8 cellular contexts compared by ENCODE assay signal in the genomic region with DNA sequence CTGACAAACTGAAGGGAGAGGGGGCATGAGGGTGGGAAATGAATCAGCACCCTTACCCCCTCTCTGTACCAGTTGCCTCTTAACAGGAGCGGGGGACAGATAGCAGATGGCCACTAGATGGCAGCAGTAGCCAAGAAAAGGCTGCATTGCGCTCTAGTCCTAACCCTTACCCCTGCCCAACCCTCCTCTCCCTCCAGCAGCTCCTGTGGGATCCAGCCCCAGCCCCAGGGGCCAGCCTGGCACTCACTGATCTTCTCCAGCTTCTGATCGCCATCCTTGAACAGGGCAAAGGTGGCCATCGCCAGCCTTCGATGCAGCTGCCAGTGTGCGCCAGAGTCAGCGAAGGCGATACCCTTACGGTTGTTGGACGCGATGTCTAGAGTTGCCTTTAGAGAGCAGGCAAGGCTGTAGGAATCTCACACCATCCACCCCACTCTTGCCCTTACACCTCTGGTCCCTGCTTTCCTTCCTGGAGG. TPM values are rescaled to one million over a fixed set of nuclear protein-coding genes. Genes with fewer than 3 reads are reported as not detected.
DNase-seq lines count a peak whose midpoint lies in the region; ATAC-seq and TF ChIP-seq lines count a peak whose summit lies in the region.

No MANE protein-coding gene starts in this region.

- H3K9me3 Mint-ChIP-seq in activated B cell treated with CpG ODN at 0.5 μM for 24 hours: peaks cover 11% of the 10 kb centered on the region

- no peaks in the 10 kb centered on the region for H3K27me3 ChIP-seq in mammary epithelial cell (ENCODE audit: insufficient read depth, low read length)

- peak; percentile 21 for TF ChIP-seq CTCF in activated B cell treated with CpG ODN at 0.5 μM for 24 hours (IDR thresholded peaks at IDR 0.05)
- peak; percentile 70 to 89 for TF ChIP-seq CTCF in mammary epithelial cell (conservative IDR thresholded peaks at IDR 0.05 in 1 of 2, IDR thresholded peaks at IDR 0.05 in 1 of 2; ENCODE audit: extremely low read depth in 1 of 2, insufficient read depth in 1 of 2, low read depth in 1 of 2, low read length in 2 of 2)

- H3K9ac ChIP-seq in mammary epithelial cell (ENCODE audit: insufficient read depth, low read length): no peak overlapping the region

- no peaks in the 10 kb centered on the region for H3K9me3 ChIP-seq in mammary epithelial cell (replicated peaks; ENCODE audit: insufficient read depth, low read length)

- H3K36me3 ChIP-seq in mammary epithelial cell (ENCODE audit: insufficient read depth, low read length): no peaks in the 10 kb centered on the region

- no peak overlapping the region for H3K4me3 Mint-ChIP-seq in activated B cell treated with CpG ODN at 0.5 μM for 24 hours

- in situ Hi-C loops in mammary epithelial cell (cut with MboI; ENCODE audit: low sequenced_read_pairs in 2 of 2): loop anchor here in 1 of 2 donors (10.0 kb wide), 2 partner anchors 110 to 230 kb away; no protein-coding TSS in a partner anchor

- no peak overlapping the region for H3K4me3 ChIP-seq in mammary epithelial cell (replicated peaks in 1 of 3; ENCODE audit: insufficient read depth in 1 of 3, low read depth in 2 of 3, low read length in 3 of 3)

- no peaks in the 10 kb centered on the region for H3K4me1 ChIP-seq in mammary epithelial cell (ENCODE audit: insufficient read depth, low read length)

- BruUV-seq in mammary epithelial cell (replicated peaks; lab: Mats Ljungman, UMichigan): no TSS peak

- CTCF ChIA-PET in HEK293T (lab: Yijun Ruan, JAX): interaction anchor here (0.5 to 1.5 kb wide), 6 partner anchors 27 to 83 kb away, joined by 3 to 9 read pairs (median 4); no protein-coding TSS in a partner anchor
- CTCF ChIA-PET in activated B cell treated with CpG ODN at 0.5 μM for 24 hours (lab: Charles Lee): interaction anchor here (1.1 to 4.6 kb wide), 6 partner anchors 8 to 650 kb away, joined by 3 to 30 read pairs (median 4); no protein-coding TSS in a partner anchor
- CTCF ChIA-PET in mammary epithelial cell (lab: Charles Lee; ENCODE audit: low non-redundant PET): interaction anchor here (0.6 kb wide), 1 partner anchor 409 kb away, joined by 3 read pairs; no protein-coding TSS in a partner anchor

- H3K4me2 ChIP-seq in mammary epithelial cell (ENCODE audit: insufficient read depth, low read depth, low read length): no peak overlapping the region

- no peak overlapping the region for H3K27ac Mint-ChIP-seq in activated B cell treated with CpG ODN at 0.5 μM for 24 hours

- DNase-seq in COLO829 (ENCODE audit: low spot score) (peak; percentile 44), HEK293T (ENCODE audit: extremely low spot score) (peak; percentile 92), NCI-H2196 treated with DMSO at 0.1 percent for 48 hours (lab: John Stamatoyannopoulos, UW; ENCODE audit: unreplicated experiment) (peak; percentile 22), activated B cell treated with CpG ODN at 0.5 μM for 24 hours (peak; percentile 57), mammary epithelial cell (peak; percentile 39), islet precursor cell (peak; percentile 90)
- peak; percentile 76 for DNase-seq in stimulated activated CD4-positive, alpha-beta T cell treated with anti-CD3 and anti-CD28 coated beads, Interleukin-1b, Interleukin-23, amount 100 ng/mL, for 48 hours

- H3K27ac ChIP-seq in mammary epithelial cell (ENCODE audit: insufficient read depth, low read depth, low read length): no peak overlapping the region

- intact Hi-C loops in activated B cell treated with CpG ODN at 0.5 μM for 24 hours (cut with micrococcal nuclease) (loop anchor here (1.0 to 5.0 kb wide), 6 partner anchors 66 to 652 kb away; a partner anchor contains a TSS), mammary epithelial cell (cut with micrococcal nuclease) (loop anchor here (1.0 to 2.0 kb wide), 5 partner anchors 66 to 410 kb away; a partner anchor contains a TSS)

- H3K4me1 Mint-ChIP-seq in activated B cell treated with CpG ODN at 0.5 μM for 24 hours: peaks cover 2% of the 10 kb centered on the region

- peaks cover 3% of the 10 kb centered on the region for H3K27me3 Mint-ChIP-seq in activated B cell treated with CpG ODN at 0.5 μM for 24 hours

- no peak overlapping the region for H2AFZ ChIP-seq in mammary epithelial cell (ENCODE audit: low read depth, low read length)

- no peaks in the 10 kb centered on the region for H3K79me2 ChIP-seq in mammary epithelial cell (ENCODE audit: insufficient read depth, low read length)

- dilution Hi-C loops in mammary epithelial cell (cut with HindIII; ENCODE audit: low sequenced_read_pairs): no loop called here

- POLR2A ChIA-PET in HEK293T (lab: Yijun Ruan, JAX) (no interaction called here), activated B cell treated with CpG ODN at 0.5 μM for 24 hours (lab: Charles Lee) (no interaction called here)

- ATAC-seq in activated B cell treated with CpG ODN at 0.5 μM for 24 hours (ENCODE audit: low read depth) (peak; percentile 95), GM21367 (IDR thresholded peaks at IDR 0.05; ENCODE audit: unreplicated experiment) (no peak)

- no peaks in the 10 kb centered on the region for H3K36me3 Mint-ChIP-seq in activated B cell treated with CpG ODN at 0.5 μM for 24 hours (ENCODE audit: low read depth)

- 81% methylated on average over 9 of the region's 11 CpGs for WGBS in mammary epithelial cell (ENCODE audit: low coverage, missing lambda C conversion rate)

- H4K20me1 ChIP-seq in mammary epithelial cell (ENCODE audit: insufficient read depth, low read length): no peaks in the 10 kb centered on the region

TF ChIP-seq in HEK293T, 16 proteins besides CTCF, POLR2A, EP300 and RAD21:
- no peak for TF ChIP-seq ZNF384 (IDR thresholded peaks at IDR 0.05)
- no peak for TF ChIP-seq ELF4 (IDR thresholded peaks at IDR 0.05)
- no peak for TF ChIP-seq BHLHE40 (IDR thresholded peaks at IDR 0.05; ENCODE audit: borderline replicate concordance)
- TF ChIP-seq SP1 (IDR thresholded peaks at IDR 0.05): no peak
- no peak for TF ChIP-seq LEF1 (IDR thresholded peaks at IDR 0.05; ENCODE audit: borderline replicate concordance)
- TF ChIP-seq, protein P1, sequence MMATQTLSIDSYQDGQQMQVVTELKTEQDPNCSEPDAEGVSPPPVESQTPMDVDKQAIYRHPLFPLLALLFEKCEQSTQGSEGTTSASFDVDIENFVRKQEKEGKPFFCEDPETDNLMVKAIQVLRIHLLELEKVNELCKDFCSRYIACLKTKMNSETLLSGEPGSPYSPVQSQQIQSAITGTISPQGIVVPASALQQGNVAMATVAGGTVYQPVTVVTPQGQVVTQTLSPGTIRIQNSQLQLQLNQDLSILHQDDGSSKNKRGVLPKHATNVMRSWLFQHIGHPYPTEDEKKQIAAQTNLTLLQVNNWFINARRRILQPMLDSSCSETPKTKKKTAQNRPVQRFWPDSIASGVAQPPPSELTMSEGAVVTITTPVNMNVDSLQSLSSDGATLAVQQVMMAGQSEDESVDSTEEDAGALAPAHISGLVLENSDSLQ (IDR thresholded peaks at IDR 0.05): no peak
- TF ChIP-seq NFRKB (IDR thresholded peaks at IDR 0.05): no peak
- no peak for TF ChIP-seq HDGF (IDR thresholded peaks at IDR 0.05; ENCODE audit: borderline replicate concordance)
- no peak for TF ChIP-seq CTBP1 (IDR thresholded peaks at IDR 0.05; ENCODE audit: borderline replicate concordance)
- no peak for TF ChIP-seq ARNT (IDR thresholded peaks at IDR 0.05)
- no peak for TF ChIP-seq TARDBP (IDR thresholded peaks at IDR 0.05)
- no peak for TF ChIP-seq FOXA1 (IDR thresholded peaks at IDR 0.05)
- no peak; the same call in 1 of the 2 replicates for TF ChIP-seq FOXM1 (IDR thresholded peaks at IDR 0.05; ENCODE audit: borderline replicate concordance)
- TF ChIP-seq L3MBTL2 (conservative IDR thresholded peaks at IDR 0.05): no peak
- no peak for TF ChIP-seq SUZ12 (IDR thresholded peaks at IDR 0.05)
- TF ChIP-seq FOXK2 (IDR thresholded peaks at IDR 0.05): no peak

RNA-seq across cellular contexts. Expression of a gene that starts 2.2 kb away (rescaled TPM):
- total RNA-seq in activated B cell treated with CpG ODN at 0.5 μM for 24 hours: not detected in 2 replicates
- total RNA-seq in mammary epithelial cell: not detected
- not detected for polyA plus RNA-seq in mammary epithelial cell
- polyA minus RNA-seq in mammary epithelial cell: not detected

RNA-seq across cellular contexts. Expression of a gene that starts 19.0 kb away (rescaled TPM):
- 12.1 and 17.4 TPM in 2 replicates for total RNA-seq in activated B cell treated with CpG ODN at 0.5 μM for 24 hours
- 10 to 100 TPM; 10.8 to 18.3 TPM for total RNA-seq in mammary epithelial cell
- polyA plus RNA-seq in mammary epithelial cell: 17.2 TPM
- polyA minus RNA-seq in mammary epithelial cell: 3.2 TPM

RNA-seq across cellular contexts. Expression of a gene that starts 34.2 kb away (rescaled TPM):
- total RNA-seq in activated B cell treated with CpG ODN at 0.5 μM for 24 hours (0.31 and 0.46 TPM in 2 replicates), mammary epithelial cell (1 to 10 TPM; 1.7 to 4.2 TPM)
- polyA plus RNA-seq in mammary epithelial cell: 2.1 TPM
- 1.2 TPM for polyA minus RNA-seq in mammary epithelial cell

Comparison
In these comparisons a context has a peak if more than half of its experiments do, and no peak if none do; other contexts are left out.
1. DNase-seq: peak in every context shown above with its lines; median percentile 92 in HEK293T; 90 in islet precursor cell; 76 in stimulated activated CD4-positive, alpha-beta T cell treated with anti-CD3 and anti-CD28 coated beads, Interleukin-1b, Interleukin-23, amount 100 ng/mL, for 48 hours; 57 in activated B cell treated with CpG ODN at 0.5 μM for 24 hours; 44 in COLO829; 39 in mammary epithelial cell; 22 in NCI-H2196 treated with DMSO at 0.1 percent for 48 hours.